ENCODE assay signal across 1 cellular context in the genomic region with DNA sequence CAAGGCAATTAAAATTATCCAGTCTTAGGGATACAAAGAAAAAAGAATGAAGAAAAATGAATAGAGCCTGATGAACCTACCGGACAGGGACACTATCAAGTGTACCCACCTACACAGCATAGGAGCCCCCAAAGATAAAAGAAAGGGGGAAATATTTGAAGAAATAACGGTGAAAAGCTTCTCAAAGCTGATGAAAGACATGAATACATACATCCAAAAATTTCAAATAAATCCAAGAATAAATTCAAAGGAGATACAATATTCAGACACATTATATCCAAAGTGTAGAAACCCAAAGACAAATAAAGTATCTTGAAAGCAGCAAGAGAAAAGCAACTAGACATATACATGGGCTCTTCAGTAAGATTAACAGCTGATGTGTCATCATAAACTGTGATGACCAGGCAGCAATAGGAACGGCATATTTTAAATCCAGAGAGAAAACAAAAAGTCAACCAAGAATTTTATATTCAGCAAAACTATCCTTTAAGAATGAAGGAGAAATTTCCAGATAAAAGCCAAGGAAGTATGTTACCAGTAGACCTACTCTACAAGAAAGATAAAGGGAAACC.
A peak's percentile ranks its signal among the peaks of the same experiment; 100 is the strongest.
TF ChIP-seq lines count a peak whose summit lies in the region.

No MANE protein-coding gene starts in this region.

TF ChIP-seq in GM12878, 131 proteins besides CTCF, POLR2A, EP300 and RAD21:
- TF ChIP-seq CHD4 (IDR thresholded peaks at IDR 0.05), result no peak
- TF ChIP-seq CBX5 (IDR thresholded peaks at IDR 0.05; ENCODE audit: low read depth), result 0 out of 2 replicates have a peak, but pooled peaks have one; percentile 17
